In genomic region chr2:109612991-109613921, GRCh38 we compare ENCODE assay signal across 8 cellular contexts. TPM values are rescaled to one million over a fixed set of nuclear protein-coding genes. Genes with fewer than 3 reads are reported as not detected.
A peak's percentile ranks its signal among the peaks of the same experiment; 100 is the strongest.
DNase-seq lines count a peak whose midpoint lies in the region; ATAC-seq and TF ChIP-seq lines count a peak whose summit lies in the region.

No MANE protein-coding gene starts in this region.

- peak overlapping the region; percentile 48; the same call in 1 of the 2 replicates for H2AFZ ChIP-seq in MM.1S (ENCODE audit: low read length)

- no peaks in the 10 kb centered on the region for H3K36me3 ChIP-seq in MM.1S (replicated peaks; ENCODE audit: insufficient read depth, low read length)

- H4K20me1 ChIP-seq in MM.1S (ENCODE audit: insufficient read depth, low read length): no peaks in the 10 kb centered on the region

- CTCF ChIA-PET in MCF 10A (lab: Yijun Ruan, JAX): interaction anchor here (0.6 to 3.0 kb wide), 6 partner anchors 7 to 123 kb away, joined by 3 to 10 read pairs (median 3); no protein-coding TSS in a partner anchor

- TSS peak; percentile 46 for BruUV-seq in MCF 10A (replicated peaks; lab: Mats Ljungman, UMichigan)

- DNase-seq in GM03348 (ENCODE audit: low spot score): peak; percentile 70
- DNase-seq in MM.1S: peak; percentile 58
- DNase-seq in MCF 10A (ENCODE audit: unreplicated experiment): peak; percentile 68
- peak; percentile 28 for DNase-seq in iPS-NIHi7 (ENCODE audit: extremely low spot score)
- no peak for DNase-seq in skeletal muscle cell (ENCODE audit: low read depth)
- no peak for DNase-seq in SKM-1 (lab: John Stamatoyannopoulos, UW; ENCODE audit: unreplicated experiment)

- H3K36me3 Mint-ChIP-seq in MCF 10A (ENCODE audit: insufficient read depth, unreplicated experiment): peaks cover 17% of the 10 kb centered on the region

- H3K4me3 Mint-ChIP-seq in MCF 10A (ENCODE audit: unreplicated experiment): peak overlapping the region; percentile 96

- no peaks in the 10 kb centered on the region for H3K27me3 ChIP-seq in MM.1S (replicated peaks; ENCODE audit: insufficient read depth, low read length)

- H3K27me3 Mint-ChIP-seq in MCF 10A (ENCODE audit: insufficient read depth, unreplicated experiment): no peaks in the 10 kb centered on the region

- peak overlapping the region; percentile 81 for H3K27ac ChIP-seq in MM.1S (ENCODE audit: low read length)

- peak overlapping the region; percentile 91 for H3K9ac ChIP-seq in MM.1S (ENCODE audit: low read length)

- peak overlapping the region; percentile 81 for H3K4me2 ChIP-seq in MM.1S (ENCODE audit: low read depth, low read length)

- H3F3A ChIP-seq in MM.1S (ENCODE audit: insufficient read depth, low read length): peaks cover 34% of the 10 kb centered on the region

- ATAC-seq in GM21786 (IDR thresholded peaks at IDR 0.05; ENCODE audit: unreplicated experiment) (peak; percentile 19), HG02840 (IDR thresholded peaks at IDR 0.05; ENCODE audit: low FRiP score, unreplicated experiment) (no peak)

- intact Hi-C loops in MCF 10A (cut with micrococcal nuclease): no loop called here

- H3K4me1 Mint-ChIP-seq in MCF 10A (ENCODE audit: insufficient read depth, unreplicated experiment): peaks cover 21% of the 10 kb centered on the region

- H3K9me3 Mint-ChIP-seq in MCF 10A (ENCODE audit: unreplicated experiment): no peaks in the 10 kb centered on the region

- H3K9me3 ChIP-seq in MM.1S (replicated peaks; ENCODE audit: insufficient read depth, low read length): no peaks in the 10 kb centered on the region

- no peaks in the 10 kb centered on the region for H3K9me2 ChIP-seq in MM.1S (replicated peaks; ENCODE audit: insufficient read depth, low read length)

- H3K4me3 ChIP-seq in MM.1S (ENCODE audit: low read length): peak overlapping the region; percentile 95
- peak overlapping the region; percentile 72 for H3K4me3 ChIP-seq in skeletal muscle cell (ENCODE audit: low read depth, low read length)

- H3K27ac Mint-ChIP-seq in MCF 10A (ENCODE audit: low read depth, unreplicated experiment): peak overlapping the region; percentile 96

- peaks cover 81% of the 10 kb centered on the region for H3K79me2 ChIP-seq in MM.1S (ENCODE audit: low read length)

- TF ChIP-seq CTCF in MM.1S (IDR thresholded peaks at IDR 0.05; ENCODE audit: low read length): no peak
- TF ChIP-seq CTCF in MCF 10A (IDR thresholded peaks at IDR 0.05; ENCODE audit: unreplicated experiment): no peak

- peaks cover 46% of the 10 kb centered on the region for H3K4me1 ChIP-seq in MM.1S (ENCODE audit: low read length)

- POLR2A ChIA-PET in MCF 10A (lab: Yijun Ruan, JAX): interaction anchor here (0.7 to 6.1 kb wide), 21 partner anchors 8 to 1630 kb away, joined by 3 to 168 read pairs (median 5); partner anchors contain the start of gene NPHP1

RNA-seq across cellular contexts. Expression of gene SEPTIN10, which starts 0.5 kb away (rescaled TPM):
- 78.9 and 105 TPM in 2 replicates for total RNA-seq in MCF 10A (2022)

RNA-seq across cellular contexts. Expression of gene SOWAHC, which starts 0.9 kb away (rescaled TPM):
- 25.6 and 35.3 TPM in 2 replicates for total RNA-seq in MCF 10A (2022)

Comparison
In these comparisons a context has a peak if more than half of its experiments do, and no peak if none do; other contexts are left out.
1. DNase-seq: peak in GM03348 (single experiment), MM.1S (single experiment), MCF 10A (single experiment) and iPS-NIHi7 (single experiment); none in skeletal muscle cell (single experiment) and SKM-1 (single experiment).